Comparison of ENCODE assay signal across 7 cellular contexts in genomic region chr6:139364302-139364981, GRCh38. TPM values are rescaled to one million over a fixed set of nuclear protein-coding genes. Genes with fewer than 3 reads are reported as not detected.
DNase-seq lines count a peak whose midpoint lies in the region; ATAC-seq, FAIRE-seq and TF ChIP-seq lines count a peak whose summit lies in the region.

No MANE protein-coding gene starts in this region.

- TF ChIP-seq CTCF in K562 (IDR thresholded peaks at IDR 0.05 in 2 of 3, conservative IDR thresholded peaks at IDR 0.05 in 1 of 3; ENCODE audit: insufficient read depth in 2 of 3, low read depth in 1 of 3, low read length in 3 of 3) (peak; percentile 52 to 88 (median 54); a peak in 5 of 6 replicates), keratinocyte (optimal IDR thresholded peaks at IDR 0.05 in 1 of 3, IDR thresholded peaks at IDR 0.05 in 1 of 3, conservative IDR thresholded peaks at IDR 0.05 in 1 of 3; ENCODE audit: extremely low read depth in 1 of 3, insufficient read depth in 2 of 3, low read length in 3 of 3) (peak in 2 of 3 experiments; percentile 21 to 39), type B pancreatic cell (conservative IDR thresholded peaks at IDR 0.05) (peak; percentile 91)

- H3K79me2 ChIP-seq in K562 (ENCODE audit: control insufficient read depth, insufficient read depth, low read length) (no peaks in the 10 kb centered on the region), keratinocyte (ENCODE audit: control insufficient read depth, insufficient read depth, low read length) (no peaks in the 10 kb centered on the region)

- intact Hi-C loops in K562 (cut with micrococcal nuclease), result loop anchor here (1.0 to 10.0 kb wide), 6 partner anchors 145 to 1248 kb away; no protein-coding TSS in a partner anchor

- H3K9ac ChIP-seq in K562 (ENCODE audit: insufficient read depth in 1 of 2, low read depth in 2 of 2, low read length in 2 of 2) (no peak overlapping the region), keratinocyte (ENCODE audit: control insufficient read depth, extremely low read depth, insufficient read depth, low read length) (no peak overlapping the region)

- CTCF ChIA-PET in K562 (lab: Yijun Ruan, JAX; ENCODE audit: low intra/inter-chr PET ratio), result interaction anchor here (0.6 to 2.3 kb wide), 5 partner anchors 252 to 1249 kb away, joined by 4 to 19 read pairs (median 7); no protein-coding TSS in a partner anchor

- H3K4me1 ChIP-seq in K562 (replicated peaks in 1 of 2; ENCODE audit: control insufficient read depth in 2 of 2, insufficient read depth in 2 of 2, low read length in 2 of 2), result peaks cover 0 to 13% of the 10 kb centered on the region in 2 experiments; a peak in 3 of 5 replicates
- peaks cover 14% of the 10 kb centered on the region for H3K4me1 ChIP-seq in keratinocyte (ENCODE audit: control insufficient read depth, extremely low read depth, insufficient read depth, low read length)

- H3K9me3 Mint-ChIP-seq in type B pancreatic cell, result no peaks in the 10 kb centered on the region

- no peaks in the 10 kb centered on the region for H3K36me3 ChIP-seq in K562 (ENCODE audit: control insufficient read depth, insufficient read depth, low read length)
- no peaks in the 10 kb centered on the region for H3K36me3 ChIP-seq in keratinocyte (ENCODE audit: control insufficient read depth in 2 of 2, extremely low read depth in 1 of 2, insufficient read depth in 2 of 2, low read length in 2 of 2)

- no TSS peak for BruUV-seq in K562 (replicated peaks; lab: Mats Ljungman, UMichigan)

- H3K27ac ChIP-seq in K562 (ENCODE audit: extremely low read depth, low read depth, low read length), result no peak overlapping the region
- H3K27ac ChIP-seq in keratinocyte (ENCODE audit: control insufficient read depth, insufficient read depth, low read length), result no peak overlapping the region

- peak; percentile 47 for ATAC-seq in HG02623 (IDR thresholded peaks at IDR 0.05; ENCODE audit: unreplicated experiment)
- peak; percentile 68 for ATAC-seq in K562
- no peak for ATAC-seq in HG03095 (IDR thresholded peaks at IDR 0.05; ENCODE audit: unreplicated experiment)

- TF ChIP-seq RAD21 in K562 (CRISPR knock-in tag; conservative IDR thresholded peaks at IDR 0.05 in 1 of 2, IDR thresholded peaks at IDR 0.05 in 1 of 2), result peak; percentile 98

- peak; percentile 74 for DNase-seq in G401 (ENCODE audit: low spot score)
- peak; percentile 39 to 64 for DNase-seq in NCI-H526 (lab: John Stamatoyannopoulos, UW)
- DNase-seq in K562 (ENCODE audit: extremely low read depth in 1 of 4, low spot score in 3 of 4), result peak; percentile 56 to 69 (median 65)
- DNase-seq in keratinocyte (ENCODE audit: low read depth, low spot score), result no peak
- no peak for DNase-seq in type B pancreatic cell (ENCODE audit: extremely low spot score, unreplicated experiment)

- no peak overlapping the region for H3K27ac Mint-ChIP-seq in type B pancreatic cell

- H3K4me3 ChIP-seq in K562, result no peak overlapping the region
- no peak overlapping the region for H3K4me3 ChIP-seq in keratinocyte (ENCODE audit: control insufficient read depth in 2 of 3, extremely low read depth in 1 of 3, insufficient read depth in 2 of 3, low read depth in 1 of 3, low read length in 3 of 3)

- in situ Hi-C loops in G401 (cut with HindIII; ENCODE audit: low sequenced_read_pairs), result no loop called here
- in situ Hi-C loops in K562 (cut with MboI), result loop anchor here (10.0 kb wide), 2 partner anchors 630 to 1250 kb away; no protein-coding TSS in a partner anchor

- H3K27me3 Mint-ChIP-seq in type B pancreatic cell, result no peaks in the 10 kb centered on the region

- dilution Hi-C loops in keratinocyte (cut with MboI; ENCODE audit: extremely low pct_ligation_motif_present, low sequenced_read_pairs), result no loop called here

- H2AFZ ChIP-seq in K562 (ENCODE audit: low read depth, low read length) (no peak overlapping the region; the same call in 1 of the 2 replicates), keratinocyte (ENCODE audit: control insufficient read depth, low read length) (peak overlapping the region; percentile 46)

- TF ChIP-seq EP300 in K562 (IDR thresholded peaks at IDR 0.05; ENCODE audit: low read length), result no peak

- H4K20me1 ChIP-seq in K562 (replicated peaks; ENCODE audit: control insufficient read depth, insufficient read depth, low read length) (no peaks in the 10 kb centered on the region), keratinocyte (ENCODE audit: control insufficient read depth, extremely low read depth, insufficient read depth, low read length) (no peaks in the 10 kb centered on the region)

- H3K9me3 ChIP-seq in K562 (replicated peaks; ENCODE audit: control insufficient read depth, insufficient read depth, low read depth, low read length) (no peaks in the 10 kb centered on the region), keratinocyte (ENCODE audit: control insufficient read depth, low read depth, low read length) (no peaks in the 10 kb centered on the region)

- H3K9me1 ChIP-seq in K562 (ENCODE audit: control insufficient read depth, insufficient read depth, low read length), result no peaks in the 10 kb centered on the region
- H3K9me1 ChIP-seq in keratinocyte (ENCODE audit: control insufficient read depth, extremely low read depth, insufficient read depth, low read length), result no peaks in the 10 kb centered on the region

- H3K4me2 ChIP-seq in K562 (ENCODE audit: insufficient read depth, low read length) (no peak overlapping the region), keratinocyte (ENCODE audit: control insufficient read depth, extremely low read depth, insufficient read depth, low read depth, low read length) (no peak overlapping the region)

- H3K4me3 Mint-ChIP-seq in type B pancreatic cell, result no peak overlapping the region

- H3K27me3 ChIP-seq in K562 (ENCODE audit: control insufficient read depth in 2 of 2, insufficient read depth in 2 of 2, low read length in 2 of 2) (0 out of 5 replicates have a peak, but pooled peaks cover 0 to 6% of the 10 kb centered on the region in 2 experiments), keratinocyte (ENCODE audit: control insufficient read depth, extremely low read depth, insufficient read depth, low read length) (no peaks in the 10 kb centered on the region)

- peaks cover 22% of the 10 kb centered on the region for H3K4me1 Mint-ChIP-seq in type B pancreatic cell (ENCODE audit: unreplicated experiment)

- TF ChIP-seq POLR2A in K562 (conservative IDR thresholded peaks at IDR 0.05), result no peak

- WGBS in K562 (ENCODE audit: insufficient coverage, low coverage, missing lambda C conversion rate), result 26% methylated on average over 4 of the region's 4 CpGs

- H3K36me3 Mint-ChIP-seq in type B pancreatic cell, result no peaks in the 10 kb centered on the region

- peak; percentile 90 for FAIRE-seq in K562 (lab: Jason Lieb, UNC)
- peak; percentile 56 for FAIRE-seq in keratinocyte (lab: Jason Lieb, UNC)

- POLR2A ChIA-PET in K562 (lab: Yijun Ruan, JAX), result interaction anchor here (0.7 to 1.6 kb wide), 4 partner anchors 8 to 26 kb away, joined by 3 to 9 read pairs (median 4); partner anchors contain the start of gene CITED2

TF ChIP-seq in K562, 482 proteins besides CTCF, POLR2A, EP300 and RAD21 (continues in another document):
- TF ChIP-seq SMAD3 (CRISPR knock-in tag; conservative IDR thresholded peaks at IDR 0.05), result 0 out of 2 replicates have a peak, but pooled peaks have one; percentile 28
- TF ChIP-seq ZNF184 (CRISPR knock-in tag; IDR thresholded peaks at IDR 0.05), result no peak
- no peak for TF ChIP-seq DACH1 (IDR thresholded peaks at IDR 0.05; ENCODE audit: partially characterized antibody)
- peak; percentile 95 for TF ChIP-seq DEAF1 (CRISPR knock-in tag; IDR thresholded peaks at IDR 0.05)
- TF ChIP-seq GABPA (tag; conservative IDR thresholded peaks at IDR 0.05; ENCODE audit: low read depth), result peak; percentile 55

RNA-seq across cellular contexts. Expression of gene CITED2, which starts 10.0 kb away (rescaled TPM):
- 237 and 287 TPM in 2 replicates for total RNA-seq in G401 (2014; rRNA removed; shearing (Covaris generic))
- 15.3 and 17.8 TPM in 2 replicates for total RNA-seq in K562 (2011; cell fraction: chromatin; rRNA removed; ENCODE audit: low replicate concordance)
- 22.8 and 25.8 TPM in 2 replicates for total RNA-seq in K562 (2011; cell fraction: nucleolus; rRNA removed)
- 18.8 and 19.2 TPM in 2 replicates for total RNA-seq in K562 (2011; cell fraction: nucleoplasm; rRNA removed)
- total RNA-seq in K562 (2014; rRNA removed) (56.6 and 80.0 TPM in 2 replicates), K562 (2014; rRNA removed; fragmentation: Illumina TruSeq; extraction: Trizol) (15.3 and 18.2 TPM in 2 replicates), K562 (2015; rRNA removed; fragmentation: Illumina TruSeq; extraction: Trizol) (12.0 and 13.5 TPM in 2 replicates), K562 (2021) (80.9 and 86.1 TPM in 2 replicates), type B pancreatic cell (ENCODE audit: low replicate concordance) (129 and 143 TPM in 2 replicates)
- polyA plus RNA-seq in K562 (2011; rRNA removed) (17.5 and 44.7 TPM in 2 replicates), K562 (2014; fragmentation: Illumina TruSeq; extraction: Trizol) (43.4 and 44.8 TPM in 2 replicates), K562 (2014; fragmentation: Nextera tagmentation; extraction: Ambion mirVana) (under 1 TPM; 0.21 to 0.43 TPM), K562 (2014; rRNA removed) (34.2 and 34.8 TPM in 2 replicates), keratinocyte (10.5 to 44.3 TPM (median 25.0 TPM) in 3 replicates)
- 24.9 and 64.7 TPM in 2 replicates for polyA plus RNA-seq in K562 (2011; cell fraction: cytosol; rRNA removed)
- 35.6 and 45.1 TPM in 2 replicates for polyA plus RNA-seq in K562 (2011; cell fraction: nucleus; rRNA removed)
- 30.8 and 32.8 TPM in 2 replicates for polyA plus RNA-seq in K562 (2012)
- 8.4 and 17.5 TPM in 2 replicates for polyA minus RNA-seq in K562 (2011; rRNA and poly(A)+ RNA removed)
- 22.9 and 45.5 TPM in 2 replicates for polyA minus RNA-seq in K562 (2011; cell fraction: cytosol; rRNA and poly(A)+ RNA removed)
- polyA minus RNA-seq in K562 (2011; cell fraction: nucleus; rRNA and poly(A)+ RNA removed), result 19.1 and 55.8 TPM in 2 replicates
- polyA plus RNA-seq in keratinocyte (2011; ENCODE audit: low read depth), result 86.6 TPM
- 24.9 and 28.1 TPM in 2 replicates for polyA plus RNA-seq in keratinocyte (2011; cell fraction: cytosol; rRNA removed)
- 79.4 and 92.9 TPM in 2 replicates for polyA plus RNA-seq in keratinocyte (2011; cell fraction: nucleus; rRNA removed)
- 18.8 and 79.3 TPM in 2 replicates for polyA plus RNA-seq in keratinocyte (2012; ENCODE audit: low replicate concordance)
- polyA minus RNA-seq in keratinocyte, result 4.8 to 10.5 TPM (median 5.4 TPM) in 3 replicates
- 34.5 TPM for polyA minus RNA-seq in keratinocyte (2011; cell fraction: cytosol; rRNA and poly(A)+ RNA removed)
- polyA minus RNA-seq in keratinocyte (2011; cell fraction: nucleus; rRNA and poly(A)+ RNA removed), result 40.6 and 43.9 TPM in 2 replicates

Comparison
In these comparisons a context has a peak if more than half of its experiments do, and no peak if none do; other contexts are left out.
1. DNase-seq: peak in G401 (single experiment), NCI-H526 (2 of 2) and K562 (4 of 4); none in keratinocyte (single experiment) and type B pancreatic cell (single experiment).
2. CTCF ChIP-seq: peak in every context shown above with its lines; median percentile 91 in type B pancreatic cell; 54 in K562; 30 in keratinocyte.